In genomic region chr13:39377699-39378098, GRCh38 we compare ENCODE assay signal across 8 cellular contexts.
"Had no signal": no experiment of that assay in that cellular context is flagged by ENCODE, and none has a peak within 500 bp of the region (broad histone marks: within the 10 kb centered on the region; RNA-seq: fewer than 3 reads in every experiment).

No MANE protein-coding gene starts in this region.

- DNase-seq: GDM1, GF-D8 had no signal

- H3K4me3 ChIP-seq: GM12878 had no signal

- FAIRE-seq: G401.6, GM12878, GM12891, GM12892, GM18507, GM19239 had no signal

- ATAC-seq: GM12878 had no signal
